ENCODE assay signal across 8 cellular contexts in the genomic region with DNA sequence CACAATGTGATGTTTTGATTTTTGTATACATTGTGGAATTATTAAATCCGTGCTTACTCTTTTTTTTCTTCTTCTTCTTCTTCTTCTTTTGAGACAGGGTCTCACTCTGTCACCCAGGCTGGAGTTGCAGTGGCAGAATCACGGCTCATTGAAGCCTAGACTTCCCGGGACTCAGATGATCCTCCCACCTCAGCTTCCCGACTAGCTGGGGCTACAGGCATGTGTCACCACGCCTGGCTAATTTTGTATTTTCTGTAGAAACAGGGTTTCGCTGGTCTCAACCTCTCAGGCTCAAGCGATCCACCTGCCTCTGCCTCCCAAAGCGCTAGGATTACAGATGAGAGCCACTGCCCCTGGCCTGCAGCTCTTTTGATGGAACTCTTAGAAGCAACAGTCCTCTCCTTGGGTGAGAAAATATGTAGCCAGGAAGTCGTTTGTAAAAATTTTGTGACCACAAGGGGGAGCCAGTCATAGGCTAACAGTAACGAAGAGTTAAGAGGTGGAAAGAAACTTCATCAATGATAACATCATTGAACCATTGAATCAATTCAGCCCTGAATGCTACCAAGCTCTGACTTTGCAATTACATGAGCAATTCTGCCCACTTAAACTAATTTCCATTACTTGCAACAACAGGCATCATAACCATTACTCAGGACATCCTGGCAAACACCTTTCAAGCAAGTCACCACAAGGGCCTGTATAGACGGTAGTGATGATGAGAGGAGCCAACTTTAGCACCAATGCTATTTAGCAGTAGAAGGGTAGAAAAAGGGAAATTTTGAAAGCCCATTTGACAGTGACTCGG. TPM values are rescaled to one million over a fixed set of nuclear protein-coding genes. Genes with fewer than 3 reads are reported as not detected.
DNase-seq lines count a peak whose midpoint lies in the region; ATAC-seq and TF ChIP-seq lines count a peak whose summit lies in the region.

No MANE protein-coding gene starts in this region.

- H3K27me3 Mint-ChIP-seq in activated CD8-positive, alpha-beta T cell treated with anti-CD3 and anti-CD28 coated beads for 36 hours, result no peaks in the 10 kb centered on the region
- no peaks in the 10 kb centered on the region for H3K27me3 Mint-ChIP-seq in endothelial cell (ENCODE audit: unreplicated experiment)

- 53 to 57% methylated on average over 12 of the region's 12 CpGs for WGBS in testis, 2 donors

- peak; percentile 76 for TF ChIP-seq CTCF in activated CD8-positive, alpha-beta T cell treated with anti-CD3 and anti-CD28 coated beads for 36 hours (IDR thresholded peaks at IDR 0.05)
- TF ChIP-seq CTCF in endothelial cell (IDR thresholded peaks at IDR 0.05; ENCODE audit: unreplicated experiment) (peak; percentile 84), testis (IDR thresholded peaks at IDR 0.05) (peak; percentile 63 to 78 (median 66))

- H3K4me1 ChIP-seq in testis, result no peaks in the 10 kb centered on the region

- no peaks in the 10 kb centered on the region for H3K36me3 Mint-ChIP-seq in activated CD8-positive, alpha-beta T cell treated with anti-CD3 and anti-CD28 coated beads for 36 hours (ENCODE audit: low read depth)
- peaks cover 3% of the 10 kb centered on the region for H3K36me3 Mint-ChIP-seq in endothelial cell (ENCODE audit: low read depth, unreplicated experiment)

- DNase-seq in DMS53 (lab: John Stamatoyannopoulos, UW) (peak; percentile 58), DMS53 treated with DMSO at 0.1 percent for 48 hours (lab: John Stamatoyannopoulos, UW; ENCODE audit: unreplicated experiment) (no peak), NCI-H748 (lab: John Stamatoyannopoulos, UW; ENCODE audit: unreplicated experiment) (peak; percentile 61), endothelial cell (ENCODE audit: low spot score) (peak; percentile 76), myocyte (ENCODE audit: low read depth) (peak; percentile 84), testis (peak; percentile 86)
- DNase-seq in activated CD8-positive, alpha-beta T cell treated with anti-CD3 and anti-CD28 coated beads for 36 hours, result peak; percentile 83

- no peaks in the 10 kb centered on the region for H3K36me3 ChIP-seq in testis (ENCODE audit: low read depth, missing control alignments)

- no peaks in the 10 kb centered on the region for H3K9me3 ChIP-seq in testis

- intact Hi-C loops in activated CD8-positive, alpha-beta T cell treated with anti-CD3 and anti-CD28 coated beads for 36 hours (cut with micrococcal nuclease), result loop anchor here (2.0 kb wide), 1 partner anchor 20 kb away; no protein-coding TSS in a partner anchor
- intact Hi-C loops in testis (cut with DNase I; ENCODE audit: low total_unique reads), result loop anchor here (10.0 kb wide), 1 partner anchor 90 kb away; no protein-coding TSS in a partner anchor

- POLR2A ChIA-PET in activated CD8-positive, alpha-beta T cell treated with anti-CD3 and anti-CD28 coated beads for 36 hours (lab: Charles Lee), result interaction anchor here (1.2 to 2.3 kb wide), 2 partner anchors 13 to 16 kb away, joined by 7 to 8 read pairs; partner anchors contain the start of gene CMTM7

- peaks cover 24% of the 10 kb centered on the region for H3K4me1 Mint-ChIP-seq in activated CD8-positive, alpha-beta T cell treated with anti-CD3 and anti-CD28 coated beads for 36 hours (ENCODE audit: low read depth)
- H3K4me1 Mint-ChIP-seq in endothelial cell (ENCODE audit: unreplicated experiment), result peaks cover 7% of the 10 kb centered on the region

- H3K27me3 ChIP-seq in testis, result no peaks in the 10 kb centered on the region

- H3K9me3 Mint-ChIP-seq in activated CD8-positive, alpha-beta T cell treated with anti-CD3 and anti-CD28 coated beads for 36 hours, result no peaks in the 10 kb centered on the region
- H3K9me3 Mint-ChIP-seq in endothelial cell (ENCODE audit: unreplicated experiment), result no peaks in the 10 kb centered on the region

- no peak for TF ChIP-seq POLR2A in testis (IDR thresholded peaks at IDR 0.05)

- no peak overlapping the region for H3K27ac Mint-ChIP-seq in activated CD8-positive, alpha-beta T cell treated with anti-CD3 and anti-CD28 coated beads for 36 hours
- peak overlapping the region; percentile 36 for H3K27ac Mint-ChIP-seq in endothelial cell (ENCODE audit: unreplicated experiment)

- CTCF ChIA-PET in activated CD8-positive, alpha-beta T cell treated with anti-CD3 and anti-CD28 coated beads for 36 hours (lab: Charles Lee), result interaction anchor here (0.6 to 10.4 kb wide), 54 partner anchors 8 to 399 kb away, joined by 3 to 149 read pairs (median 5); partner anchors contain the start of genes CMTM6 and CMTM7

- H3K4me3 Mint-ChIP-seq in activated CD8-positive, alpha-beta T cell treated with anti-CD3 and anti-CD28 coated beads for 36 hours, result no peak overlapping the region
- no peak overlapping the region for H3K4me3 Mint-ChIP-seq in endothelial cell (ENCODE audit: unreplicated experiment)

- ATAC-seq in HG02678 (IDR thresholded peaks at IDR 0.05; ENCODE audit: unreplicated experiment), result peak; percentile 57
- peak; percentile 68 for ATAC-seq in activated CD8-positive, alpha-beta T cell treated with anti-CD3 and anti-CD28 coated beads for 36 hours

- H3K4me3 ChIP-seq in testis, result no peak overlapping the region

- H3K27ac ChIP-seq in testis, result no peak overlapping the region

RNA-seq across cellular contexts. Expression of gene CMTM7, which starts 16.7 kb away (rescaled TPM):
- 10 to 100 TPM; 36.1 to 37.2 TPM for total RNA-seq in activated CD8-positive, alpha-beta T cell treated with anti-CD3 and anti-CD28 coated beads for 36 hours
- total RNA-seq in endothelial cell (ENCODE audit: unreplicated experiment), result 54.4 TPM
- total RNA-seq in myocyte, result 10.2 and 15.2 TPM in 2 replicates
- polyA plus RNA-seq in myocyte (2012), result 6.1 TPM
- total RNA-seq in testis, result 10 to 100 TPM; 19.7 to 40.9 TPM
- 15.0 TPM for polyA plus RNA-seq in testis (ENCODE audit: insufficient read depth, low read depth, low replicate concordance)
